23 cellular contexts compared by ENCODE assay signal in the genomic region with DNA sequence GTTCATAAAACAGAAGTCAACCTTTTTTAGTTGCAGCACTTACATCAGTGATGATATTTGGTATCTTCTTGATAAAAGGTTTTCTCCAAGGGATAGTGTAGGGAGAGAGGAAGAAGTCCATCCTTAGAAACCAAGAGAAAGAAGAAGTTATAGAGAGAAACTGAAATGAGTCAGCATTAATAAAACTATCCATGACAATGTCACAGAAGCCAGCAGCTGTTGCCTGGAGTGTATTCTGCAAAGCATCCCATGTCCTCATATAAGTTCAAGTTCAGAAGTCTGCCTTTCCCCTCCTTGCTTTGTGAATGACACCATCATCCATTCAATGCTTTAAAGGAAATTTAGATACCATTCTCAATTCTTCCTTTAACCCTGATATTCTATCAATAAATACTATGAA. TPM values are rescaled to one million over a fixed set of nuclear protein-coding genes. Genes with fewer than 3 reads are reported as not detected.
"Had no signal": no experiment of that assay in that cellular context is flagged by ENCODE, and none has a peak within 500 bp of the region (broad histone marks: within the 10 kb centered on the region; RNA-seq: fewer than 3 reads in every experiment).

No MANE protein-coding gene starts in this region.

- H3K4me2 ChIP-seq: PC-9 had no signal

- H3K27ac ChIP-seq: PC-9 had no signal

- ATAC-seq: activated CD8-positive, alpha-beta T cell treated with anti-CD3 and anti-CD28 coated beads for 36 hours; activated naive CD8-positive, alpha-beta T cell treated with anti-CD3 and anti-CD28 coated beads, Interleukin-2, amount 50 U/mL, for 24 hours had no signal

- H3K4me3 ChIP-seq: PC-9 had no signal

- H2AFZ ChIP-seq: PC-9 had no signal

- DNase-seq: activated CD4-positive, alpha-beta T cell treated with anti-CD3 and anti-CD28 coated beads, Interleukin-2, amount 10 ng/mL, durations not matched to agents 24 days and 14 days; activated CD4-positive, alpha-beta T cell treated with anti-CD3 and anti-CD28 coated beads, Interleukin-2, amount 50 U/mL, for 4 hours; activated CD8-positive, alpha-beta T cell treated with anti-CD3 and anti-CD28 coated beads for 36 hours; activated naive CD4-positive, alpha-beta T cell treated with anti-CD3 and anti-CD28 coated beads, Interleukin-2, amount 10 ng/mL, durations not matched to agents 7 days and 5 days; activated naive CD8-positive, alpha-beta T cell treated with anti-CD3 and anti-CD28 coated beads, Interleukin-2, amount 50 U/mL, for 24 hours; activated T-cell treated with anti-CD3 and anti-CD28 coated beads, Interleukin-2, amount 50 U/mL, for 24 hours; anterior cingulate cortex; caudate nucleus; cerebellar nuclear complex; Karpas-422; MM.1S; MV-4-11; NCI-H1092; NCI-H1436 treated with DMSO at 0.1 percent for 48 hours; NCI-H1694 treated with DMSO at 0.1 percent for 48 hours; NCI-H2029; NCI-H510A; NCI-H526; NCI-H748 treated with DMSO at 0.1 percent for 48 hours; NK-92 treated with Interleukin-12 subunit alpha and Interleukin-12 subunit beta, amount 100 ng/mL, for 24 hours; PC-9; Right ventricle myocardium superior; T1000 had no signal

RNA-seq across cellular contexts. Expression of gene COL1A2, which starts 14.4 kb away (rescaled TPM):
- total RNA-seq: PC-9 had no signal
